8 cellular contexts compared by ENCODE assay signal in genomic region chr12:31514912-31515311, GRCh38.
"Had no signal": no experiment of that assay in that cellular context is flagged by ENCODE, and none has a peak within 500 bp of the region (broad histone marks: within the 10 kb centered on the region; RNA-seq: fewer than 3 reads in every experiment).

No MANE protein-coding gene starts in this region.

- DNase-seq: GDM1, GF-D8 had no signal

- ATAC-seq: GM12878 had no signal

- H3K4me3 ChIP-seq: GM12878 had no signal

- FAIRE-seq: G401.6, GM12878, GM12891, GM12892, GM18507, GM19239 had no signal
